ENCODE assay signal across 23 cellular contexts in the genomic region with DNA sequence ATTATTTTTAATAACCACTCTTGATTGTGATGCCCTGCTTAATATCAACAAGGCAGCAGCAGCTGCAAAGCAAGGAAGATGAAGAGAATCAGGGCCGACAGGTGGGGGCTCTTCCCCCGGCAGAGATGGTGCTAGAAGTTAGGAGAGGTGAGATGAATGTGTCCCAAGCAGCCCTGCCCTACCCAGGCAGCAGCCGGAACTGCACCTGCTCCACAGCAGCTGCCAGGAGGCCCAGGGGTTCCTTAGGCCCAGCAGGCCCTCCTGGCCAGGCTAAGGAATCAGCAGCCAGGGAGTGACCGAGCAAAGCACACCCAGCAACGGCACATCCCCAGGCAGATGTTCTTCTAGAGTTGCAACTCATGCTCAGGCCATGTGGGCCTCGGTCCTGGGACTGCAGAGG. TPM values are rescaled to one million over a fixed set of nuclear protein-coding genes. Genes with fewer than 3 reads are reported as not detected.
A peak's percentile ranks its signal among the peaks of the same experiment; 100 is the strongest.
DNase-seq lines count a peak whose midpoint lies in the region; ATAC-seq, FAIRE-seq and TF ChIP-seq lines count a peak whose summit lies in the region.
"Had no signal": no experiment of that assay in that cellular context is flagged by ENCODE, and none has a peak within 500 bp of the region (broad histone marks: within the 10 kb centered on the region; RNA-seq: fewer than 3 reads in every experiment).

No MANE protein-coding gene starts in this region.

- TF ChIP-seq CTCF in GM12865 (IDR thresholded peaks at IDR 0.05; ENCODE audit: insufficient read depth, low read depth, low read length, missing control alignments) (no peak), HEK293 (tag by site-specific recombination; IDR thresholded peaks at IDR 0.05) (no peak), bronchial epithelial cell (IDR thresholded peaks at IDR 0.05; ENCODE audit: insufficient read depth, low read length, severe bottlenecking) (peak; percentile 11), mucosa of descending colon (IDR thresholded peaks at IDR 0.05) (no peak), RWPE1 (conservative IDR thresholded peaks at IDR 0.05; ENCODE audit: low read depth) (no peak)

- H3K4me3 ChIP-seq in GM12865 (ENCODE audit: low read depth, low read length) (no peak overlapping the region), HEK293 (ENCODE audit: low read depth, low read length) (no peak overlapping the region), bronchial epithelial cell (ENCODE audit: low read depth, low read length) (no peak overlapping the region), mucosa of descending colon (no peak overlapping the region)
- H3K4me3 ChIP-seq: smooth muscle cell, tibial artery had no signal

- H3K4me3 Mint-ChIP-seq in stimulated activated naive B cell treated with anti-CD40 and anti-IgM and Interleukin-4, amounts not matched to agents 10 μg/mL and 1 μg/mL and 100 μg/mL, for 72 hours: no peak overlapping the region
- H3K4me3 Mint-ChIP-seq: activated B cell treated with CpG ODN at 0.5 μM for 24 hours; activated naive CD4-positive, alpha-beta T cell treated with anti-CD3 and anti-CD28 coated beads, Interleukin-2, amount 50 U/mL, for 24 hours; activated T-helper 17 cell treated with anti-CD3 and anti-CD28 coated beads, Interleukin-2, amount 50 U/mL, for 72 hours; CD14-positive monocyte; stimulated activated naive CD8-positive, alpha-beta T cell treated with anti-CD3 and anti-CD28 coated beads, Interleukin-15, Interleukin-2, amounts not matched to agents 100 ng/mL and 50 ng/mL, for 24 hours had no signal

- peaks cover 12 to 24% of the 10 kb centered on the region in 2 donors for H3K4me1 Mint-ChIP-seq in stimulated activated naive B cell treated with anti-CD40 and anti-IgM and Interleukin-4, amounts not matched to agents 10 μg/mL and 1 μg/mL and 100 μg/mL, for 72 hours
- H3K4me1 Mint-ChIP-seq: activated B cell treated with CpG ODN at 0.5 μM for 24 hours, CD14-positive monocyte had no signal

- peaks cover 21 to 26% of the 10 kb centered on the region in 2 donors for H3K27me3 Mint-ChIP-seq in stimulated activated naive B cell treated with anti-CD40 and anti-IgM and Interleukin-4, amounts not matched to agents 10 μg/mL and 1 μg/mL and 100 μg/mL, for 72 hours

- intact Hi-C loops in mucosa of descending colon (cut with DNase I, micrococcal nuclease): no loop called here

- peaks cover 2 to 8% of the 10 kb centered on the region in 2 donors for H3K36me3 Mint-ChIP-seq in stimulated activated naive B cell treated with anti-CD40 and anti-IgM and Interleukin-4, amounts not matched to agents 10 μg/mL and 1 μg/mL and 100 μg/mL, for 72 hours
- H3K36me3 Mint-ChIP-seq: activated naive CD4-positive, alpha-beta T cell treated with anti-CD3 and anti-CD28 coated beads, Interleukin-2, amount 50 U/mL, for 24 hours; CD14-positive monocyte had no signal

- POLR2A ChIA-PET in HEK293 (lab: Yijun Ruan, JAX) (no interaction called here), RWPE1 (lab: Yijun Ruan, JAX; ENCODE audit: low non-redundant PET) (no interaction called here)

- H3K4me1 ChIP-seq in HEK293 (ENCODE audit: control insufficient read depth, insufficient read depth, low read length) (no peaks in the 10 kb centered on the region), mucosa of descending colon (ENCODE audit: low read depth) (no peaks in the 10 kb centered on the region)

- no peak overlapping the region for H3K27ac Mint-ChIP-seq in stimulated activated naive B cell treated with anti-CD40 and anti-IgM and Interleukin-4, amounts not matched to agents 10 μg/mL and 1 μg/mL and 100 μg/mL, for 72 hours
- H3K27ac Mint-ChIP-seq: activated B cell treated with CpG ODN at 0.5 μM for 24 hours; activated naive CD4-positive, alpha-beta T cell treated with anti-CD3 and anti-CD28 coated beads, Interleukin-2, amount 50 U/mL, for 24 hours; activated T-helper 17 cell treated with anti-CD3 and anti-CD28 coated beads, Interleukin-2, amount 50 U/mL, for 72 hours; CD14-positive monocyte; stimulated activated naive CD8-positive, alpha-beta T cell treated with anti-CD3 and anti-CD28 coated beads, Interleukin-15, Interleukin-2, amounts not matched to agents 100 ng/mL and 50 ng/mL, for 24 hours had no signal

- H3K27ac ChIP-seq in HEK293 (ENCODE audit: extremely low read depth, low read depth, low read length) (no peak overlapping the region), RWPE1 (no peak overlapping the region)
- H3K27ac ChIP-seq: tibial artery had no signal

- peak; percentile 25 for ATAC-seq in mucosa of descending colon
- no peak for ATAC-seq in stimulated activated naive B cell treated with anti-CD40 and anti-IgM and Interleukin-4, amounts not matched to agents 10 μg/mL and 1 μg/mL and 100 μg/mL, for 72 hours (replicated peaks)
- ATAC-seq: activated T-helper 17 cell treated with anti-CD3 and anti-CD28 coated beads, Interleukin-2, amount 50 U/mL, for 72 hours had no signal

- H3K9me3 Mint-ChIP-seq in stimulated activated naive B cell treated with anti-CD40 and anti-IgM and Interleukin-4, amounts not matched to agents 10 μg/mL and 1 μg/mL and 100 μg/mL, for 72 hours: peaks cover 6 to 8% of the 10 kb centered on the region in 2 donors
- H3K9me3 Mint-ChIP-seq: activated B cell treated with CpG ODN at 0.5 μM for 24 hours; activated naive CD4-positive, alpha-beta T cell treated with anti-CD3 and anti-CD28 coated beads, Interleukin-2, amount 50 U/mL, for 24 hours; activated T-helper 17 cell treated with anti-CD3 and anti-CD28 coated beads, Interleukin-2, amount 50 U/mL, for 72 hours; CD14-positive monocyte had no signal

- peak; percentile 28 for DNase-seq in GM12865 (ENCODE audit: low read depth)
- no peak for DNase-seq in bronchial epithelial cell (ENCODE audit: low read depth)
- DNase-seq in mucosa of descending colon: no peak
- no peak for DNase-seq in RWPE1 (ENCODE audit: low spot score)
- no peak for DNase-seq in activated CD8-positive, alpha-beta memory T cell treated with anti-CD3 and anti-CD28 coated beads for 24 hours
- no peak for DNase-seq in stimulated activated naive B cell treated with anti-CD40 and anti-IgM and Interleukin-4, amounts not matched to agents 10 μg/mL and 1 μg/mL and 100 μg/mL, for 72 hours
- no peak for DNase-seq in NCI-H524 treated with DMSO at 0.1 percent for 48 hours (lab: John Stamatoyannopoulos, UW)
- DNase-seq: activated B cell treated with CpG ODN at 0.5 μM for 24 hours; activated CD8-positive, alpha-beta memory T cell treated with anti-CD3 and anti-CD28 coated beads, Interleukin-2, amount 50 U/mL, for 4 hours; anterior cingulate cortex; NCI-H1436 treated with DMSO at 0.1 percent for 48 hours; NCI-H2171; NCI-H526; nucleus accumbens; stimulated activated CD4-positive, alpha-beta T cell treated with anti-CD3 and anti-CD28 coated beads, Interleukin-4, amount 100 ng/mL, for 4 hours; tibial artery had no signal

- H3K36me3 ChIP-seq in HEK293 (ENCODE audit: control insufficient read depth in 2 of 2, insufficient read depth in 1 of 2, low read length in 2 of 2) (no peaks in the 10 kb centered on the region), bronchial epithelial cell (ENCODE audit: control insufficient read depth, insufficient read depth, low read length) (no peaks in the 10 kb centered on the region), mucosa of descending colon (ENCODE audit: low read depth) (no peaks in the 10 kb centered on the region)
- H3K36me3 ChIP-seq: tibial artery had no signal

- FAIRE-seq in bronchial epithelial cell (lab: Jason Lieb, UNC): no peak
- FAIRE-seq: D721Med had no signal

- H3K27me3 ChIP-seq in bronchial epithelial cell (ENCODE audit: control insufficient read depth, insufficient read depth, low read length): no peaks in the 10 kb centered on the region
- H3K27me3 ChIP-seq: tibial artery had no signal

- CTCF ChIA-PET in HEK293 (lab: Yijun Ruan, JAX): interaction anchor here (0.6 to 3.3 kb wide), 4 partner anchors 9 to 520 kb away, joined by 3 to 13 read pairs (median 4); no protein-coding TSS in a partner anchor
- CTCF ChIA-PET in RWPE1 (lab: Yijun Ruan, JAX): interaction anchor here (0.8 kb wide), 1 partner anchor 80 kb away, joined by 3 read pairs; no protein-coding TSS in a partner anchor

- H3K9me3 ChIP-seq in HEK293 (ENCODE audit: control insufficient read depth, insufficient read depth, low read depth, low read length) (no peaks in the 10 kb centered on the region), mucosa of descending colon (no peaks in the 10 kb centered on the region)
- H3K9me3 ChIP-seq: tibial artery had no signal

TF ChIP-seq in HEK293, 187 proteins besides CTCF, POLR2A, EP300 and RAD21:
- TF ChIP-seq SCRT2 (tag by site-specific recombination; IDR thresholded peaks at IDR 0.05) (peak; percentile 73), ELK4 (IDR thresholded peaks at IDR 0.05; ENCODE audit: borderline replicate concordance, low read depth, low read length) (no peak), SETDB1 (IDR thresholded peaks at IDR 0.05; ENCODE audit: insufficient read length, low read length) (no peak), MEIS1 (CRISPR knock-in tag; IDR thresholded peaks at IDR 0.05; ENCODE audit: borderline replicate concordance) (no peak)

RNA-seq across cellular contexts. Expression of gene AFAP1L2, which starts 17.9 kb away (rescaled TPM):
- total RNA-seq in bronchial epithelial cell (6.8 and 10.8 TPM in 2 replicates), mucosa of descending colon (10 to 100 TPM in 2 of 3 donors, 1 to 10 TPM in 1; 6.7 to 23.4 (median 11.6) TPM)
